In the genomic region with DNA sequence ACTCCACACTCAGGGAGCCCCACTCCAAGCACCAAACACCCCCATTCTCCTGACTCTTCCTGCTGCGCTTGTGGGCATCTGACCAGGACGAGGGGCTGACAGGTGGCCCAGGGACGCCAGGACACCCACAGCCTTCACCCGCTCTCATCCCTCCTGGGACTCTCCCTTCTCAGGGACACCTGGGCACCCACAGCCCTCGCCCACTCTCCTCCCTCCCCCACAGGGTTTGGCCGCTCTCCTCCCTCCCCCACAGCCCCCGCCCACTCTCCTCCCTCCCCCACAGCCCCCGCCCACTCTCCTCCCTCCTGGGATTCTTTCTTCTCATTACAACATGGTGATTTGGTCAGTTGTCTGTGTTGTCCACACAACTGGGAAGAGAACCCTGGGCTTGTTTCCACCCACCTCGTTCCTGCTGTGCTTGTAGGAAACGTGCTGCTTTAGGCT, we compare ENCODE assay signal across 26 cellular contexts. TPM values are rescaled to one million over a fixed set of nuclear protein-coding genes. Genes with fewer than 3 reads are reported as not detected.
A peak's percentile ranks its signal among the peaks of the same experiment; 100 is the strongest.
DNase-seq lines count a peak whose midpoint lies in the region; ATAC-seq and TF ChIP-seq lines count a peak whose summit lies in the region.
"Had no signal": no experiment of that assay in that cellular context is flagged by ENCODE, and none has a peak within 500 bp of the region (broad histone marks: within the 10 kb centered on the region; RNA-seq: fewer than 3 reads in every experiment).

No MANE protein-coding gene starts in this region.

- no peaks in the 10 kb centered on the region for H3K9me2 ChIP-seq in SU-DHL-6 (replicated peaks; ENCODE audit: insufficient read depth, low read length)

- peaks cover 0 to 75% (median 46%) of the 10 kb centered on the region in 10 experiments; a peak in 17 of 20 replicates for H3K4me1 ChIP-seq in BLaER1 treated with 17β-estradiol and CSF1 and Interleukin-3, amounts not matched to agents 10 nM and 100 nM
- H3K4me1 ChIP-seq in left lung, result no peaks in the 10 kb centered on the region
- H3K4me1 ChIP-seq: ascending aorta, sigmoid colon, tibial nerve had no signal

- TF ChIP-seq CTCF in SU-DHL-6 (IDR thresholded peaks at IDR 0.05; ENCODE audit: insufficient read depth, low read length, poor library complexity, severe bottlenecking), result no peak
- no peak for TF ChIP-seq CTCF in left lung (IDR thresholded peaks at IDR 0.05)

- intact Hi-C loops in left lung (cut with DNase I), result no loop called here

- DNase-seq in left lung (peak; percentile 25 to 59), NCI-H2196 treated with DMSO at 0.1 percent for 48 hours (lab: John Stamatoyannopoulos, UW; ENCODE audit: unreplicated experiment) (no peak), D341Med (ENCODE audit: low spot score) (no peak), NCI-H2107 treated with DMSO at 0.1 percent for 48 hours (lab: John Stamatoyannopoulos, UW; ENCODE audit: unreplicated experiment) (no peak), ureter (ENCODE audit: low spot score) (no peak)
- DNase-seq: activated CD4-positive, CD25-positive, alpha-beta regulatory T cell; activated CD8-positive, alpha-beta T cell treated with anti-CD3 and anti-CD28 coated beads for 36 hours; activated naive CD4-positive, alpha-beta T cell treated with Interleukin-2 at 50 U/mL for 16 hours; CD4-positive, CD25-positive, alpha-beta regulatory T cell; DMS53; effector memory CD4-positive, alpha-beta T cell; HFFc6; natural killer cell; NCI-H1436 treated with DMSO at 0.1 percent for 48 hours; NCI-H2171 treated with DMSO at 0.1 percent for 48 hours; NCI-H748 treated with DMSO at 0.1 percent for 48 hours; PC-9; T-helper 2 cell had no signal

- H3K4me2 ChIP-seq in BLaER1 treated with 17β-estradiol and CSF1 and Interleukin-3, amounts not matched to agents 10 nM and 100 nM, result peak overlapping the region in 7 of 11 experiments; percentile 10 to 91 (median 77); a peak in 9 of 22 replicates
- peak overlapping the region; percentile 80 for H3K4me2 ChIP-seq in SU-DHL-6 (ENCODE audit: low read depth, low read length, poor library complexity, severe bottlenecking)
- H3K4me2 ChIP-seq: PC-9 had no signal

- no peak overlapping the region for H3K4me3 ChIP-seq in BLaER1 treated with 17β-estradiol and CSF1 and Interleukin-3, amounts not matched to agents 10 nM and 100 nM
- H3K4me3 ChIP-seq in SU-DHL-6 (ENCODE audit: insufficient read depth, low read length, poor library complexity, severe bottlenecking) (peak overlapping the region; percentile 59), left lung (no peak overlapping the region)
- H3K4me3 ChIP-seq: ascending aorta, PC-9, sigmoid colon, tibial nerve had no signal

- H3K9ac ChIP-seq in BLaER1 treated with 17β-estradiol and CSF1 and Interleukin-3, amounts not matched to agents 10 nM and 100 nM, result no peak overlapping the region
- peak overlapping the region; percentile 68 for H3K9ac ChIP-seq in SU-DHL-6 (ENCODE audit: low read length)

- no peaks in the 10 kb centered on the region for H3K27me3 ChIP-seq in BLaER1 treated with 17β-estradiol and CSF1 and Interleukin-3, amounts not matched to agents 10 nM and 100 nM
- no peaks in the 10 kb centered on the region for H3K27me3 ChIP-seq in SU-DHL-6 (ENCODE audit: low read length)
- no peaks in the 10 kb centered on the region for H3K27me3 ChIP-seq in left lung
- H3K27me3 ChIP-seq: ascending aorta, sigmoid colon, tibial nerve had no signal

- no peak overlapping the region for H3K27ac ChIP-seq in BLaER1 treated with 17β-estradiol and CSF1 and Interleukin-3, amounts not matched to agents 10 nM and 100 nM
- peak overlapping the region; percentile 94 for H3K27ac ChIP-seq in SU-DHL-6 (ENCODE audit: low read depth, low read length)
- H3K27ac ChIP-seq in left lung, result no peak overlapping the region
- H3K27ac ChIP-seq: ascending aorta, PC-9, sigmoid colon, tibial nerve had no signal

- H3K9me3 ChIP-seq in BLaER1 treated with 17β-estradiol and CSF1 and Interleukin-3, amounts not matched to agents 10 nM and 100 nM (replicated peaks in 1 of 11), result peaks cover 3 to 8% (median 6%) of the 10 kb centered on the region in 11 experiments; a peak in 21 of 22 replicates
- H3K9me3 ChIP-seq in SU-DHL-6 (ENCODE audit: insufficient read depth, low read length) (no peaks in the 10 kb centered on the region), left lung (peaks cover 0 to 4% of the 10 kb centered on the region in 2 donors)
- H3K9me3 ChIP-seq: sigmoid colon had no signal

- peaks cover 58% of the 10 kb centered on the region for H3F3A ChIP-seq in SU-DHL-6 (ENCODE audit: insufficient read depth)

- ATAC-seq in GM21381 (IDR thresholded peaks at IDR 0.05; ENCODE audit: unreplicated experiment) (peak; percentile 62), left lung (no peak)
- ATAC-seq: activated CD8-positive, alpha-beta T cell treated with anti-CD3 and anti-CD28 coated beads for 36 hours; esophagus mucosa; natural killer cell; stimulated activated effector memory CD8-positive, alpha-beta T cell treated with anti-CD3 and anti-CD28 coated beads, Interleukin-12 subunit alpha, Interleukin-12 subunit beta, amount 100 ng/mL, for 72 hours had no signal

- no peak overlapping the region for H2AFZ ChIP-seq in SU-DHL-6 (ENCODE audit: low read depth, low read length, severe bottlenecking)
- H2AFZ ChIP-seq: PC-9 had no signal

- peaks cover 73% of the 10 kb centered on the region for H3K79me2 ChIP-seq in SU-DHL-6 (ENCODE audit: insufficient read depth, low read length)

- H4K20me1 ChIP-seq in BLaER1 treated with 17β-estradiol and CSF1 and Interleukin-3, amounts not matched to agents 10 nM and 100 nM, result peaks cover 0 to 14% (median 0%) of the 10 kb centered on the region in 11 experiments; a peak in 5 of 22 replicates
- no peaks in the 10 kb centered on the region; the same call in 1 of the 2 replicates for H4K20me1 ChIP-seq in SU-DHL-6 (ENCODE audit: low read depth, low read length)

- H3K36me3 ChIP-seq in BLaER1 treated with 17β-estradiol and CSF1 and Interleukin-3, amounts not matched to agents 10 nM and 100 nM, result peaks cover 33 to 86% (median 65%) of the 10 kb centered on the region in 11 experiments
- H3K36me3 ChIP-seq in SU-DHL-6 (ENCODE audit: low read length) (peaks cover 10% of the 10 kb centered on the region), left lung (peaks cover 0 to 58% of the 10 kb centered on the region in 2 donors)

RNA-seq across cellular contexts. Expression of a gene that starts 43.4 kb away (rescaled TPM):
- total RNA-seq in left lung (1 to 10 TPM; 6.2 to 7.8 TPM), ureter (14.1 TPM)

Comparison
In these comparisons a context has a peak if more than half of its experiments do, and no peak if none do; other contexts are left out.
1. DNase-seq: peak in left lung (2 of 2); none in NCI-H2196 treated with DMSO at 0.1 percent for 48 hours (single experiment), D341Med (single experiment), NCI-H2107 treated with DMSO at 0.1 percent for 48 hours (single experiment) and ureter (single experiment).